Comparison of ENCODE assay signal across 25 cellular contexts in genomic region chr14:77849711-77850110, GRCh38. TPM values are rescaled to one million over a fixed set of nuclear protein-coding genes. Genes with fewer than 3 reads are reported as not detected.
DNase-seq lines count a peak whose midpoint lies in the region; ATAC-seq and TF ChIP-seq lines count a peak whose summit lies in the region.
"Had no signal": no experiment of that assay in that cellular context is flagged by ENCODE, and none has a peak within 500 bp of the region (broad histone marks: within the 10 kb centered on the region; RNA-seq: fewer than 3 reads in every experiment).

No MANE protein-coding gene starts in this region.

- no peak overlapping the region for H3K27ac ChIP-seq in HCT116 (ENCODE audit: low read depth, low read length)
- H3K27ac ChIP-seq in foreskin keratinocyte = no peak overlapping the region
- H3K27ac ChIP-seq: BLaER1 treated with 17β-estradiol and CSF1 and Interleukin-3, amounts not matched to agents 10 nM and 100 nM; cardiac muscle cell; gastrocnemius medialis; KMS-11; thyroid gland had no signal

- CTCF ChIA-PET in HCT116 (lab: Charles Lee) = no interaction called here

- H3K9me2 ChIP-seq in HCT116 (ENCODE audit: insufficient read depth) = no peaks in the 10 kb centered on the region

- no peak overlapping the region for H3K4me3 ChIP-seq in HCT116 (replicated peaks in 1 of 2; ENCODE audit: low read depth in 1 of 2, low read length in 2 of 2)
- H3K4me3 ChIP-seq: BLaER1 treated with 17β-estradiol and CSF1 and Interleukin-3, amounts not matched to agents 10 nM and 100 nM; cardiac muscle cell; gastrocnemius medialis; lung; thyroid gland had no signal

- no peak overlapping the region for H3K4me3 Mint-ChIP-seq in chondrocyte (ENCODE audit: unreplicated experiment)
- H3K4me3 Mint-ChIP-seq: activated B cell treated with CpG ODN at 0.5 μM for 24 hours; activated CD4-positive, alpha-beta memory T cell treated with anti-CD3 and anti-CD28 coated beads, Interleukin-2, amount 10 ng/mL, durations not matched to agents 7 days and 5 days; activated naive CD8-positive, alpha-beta T cell treated with anti-CD3 and anti-CD28 coated beads, Interleukin-2, amount 50 U/mL, for 24 hours had no signal

- no peaks in the 10 kb centered on the region for H3K36me3 Mint-ChIP-seq in chondrocyte (ENCODE audit: low read depth)

- H3K79me2 ChIP-seq in HCT116 (ENCODE audit: insufficient read depth, low read length) = no peaks in the 10 kb centered on the region

- no peak overlapping the region for H3K27ac Mint-ChIP-seq in chondrocyte (ENCODE audit: unreplicated experiment)
- H3K27ac Mint-ChIP-seq: activated B cell treated with CpG ODN at 0.5 μM for 24 hours; activated CD4-positive, alpha-beta memory T cell treated with anti-CD3 and anti-CD28 coated beads, Interleukin-2, amount 10 ng/mL, durations not matched to agents 7 days and 5 days; activated naive CD8-positive, alpha-beta T cell treated with anti-CD3 and anti-CD28 coated beads, Interleukin-2, amount 50 U/mL, for 24 hours had no signal

- RAD21 ChIA-PET in HCT116 (lab: Charles Lee; ENCODE audit: low non-redundant PET in 1 of 2, low total read pairs in 2 of 2, uncharacterized antibody in 2 of 2, unreplicated experiment in 2 of 2) = no interaction called here

- intact Hi-C loops in HCT116 (cut with micrococcal nuclease) = loop anchor here (10.0 kb wide), 1 partner anchor 305 kb away; no protein-coding TSS in a partner anchor

- no peak overlapping the region for H3K9ac ChIP-seq in HCT116 (ENCODE audit: low read length)
- H3K9ac ChIP-seq: BLaER1 treated with 17β-estradiol and CSF1 and Interleukin-3, amounts not matched to agents 10 nM and 100 nM; KMS-11 had no signal

- no peaks in the 10 kb centered on the region for H4K20me1 ChIP-seq in HCT116 (ENCODE audit: insufficient read depth)
- H4K20me1 ChIP-seq: BLaER1 treated with 17β-estradiol and CSF1 and Interleukin-3, amounts not matched to agents 10 nM and 100 nM had no signal

- H3K27me3 Mint-ChIP-seq in chondrocyte (ENCODE audit: low read depth) = no peaks in the 10 kb centered on the region
- H3K27me3 Mint-ChIP-seq: activated B cell treated with CpG ODN at 0.5 μM for 24 hours; activated CD4-positive, alpha-beta memory T cell treated with anti-CD3 and anti-CD28 coated beads, Interleukin-2, amount 10 ng/mL, durations not matched to agents 7 days and 5 days; activated naive CD8-positive, alpha-beta T cell treated with anti-CD3 and anti-CD28 coated beads, Interleukin-2, amount 50 U/mL, for 24 hours had no signal

- H3K4me1 Mint-ChIP-seq in chondrocyte (ENCODE audit: low read depth) = no peaks in the 10 kb centered on the region
- H3K4me1 Mint-ChIP-seq: activated B cell treated with CpG ODN at 0.5 μM for 24 hours; activated CD4-positive, alpha-beta memory T cell treated with anti-CD3 and anti-CD28 coated beads, Interleukin-2, amount 10 ng/mL, durations not matched to agents 7 days and 5 days; activated naive CD8-positive, alpha-beta T cell treated with anti-CD3 and anti-CD28 coated beads, Interleukin-2, amount 50 U/mL, for 24 hours had no signal

- TF ChIP-seq CTCF in HCT116 (IDR thresholded peaks at IDR 0.05 in 2 of 3, conservative IDR thresholded peaks at IDR 0.05 in 1 of 3; ENCODE audit: borderline replicate concordance in 1 of 3, insufficient read depth in 1 of 3, low read depth in 2 of 3, low read length in 2 of 3) = no peak
- TF ChIP-seq CTCF in foreskin keratinocyte (conservative IDR thresholded peaks at IDR 0.05) = no peak
- no peak for TF ChIP-seq CTCF in chondrocyte (IDR thresholded peaks at IDR 0.05)

- peaks cover 16 to 23% of the 10 kb centered on the region in 2 experiments for H3K4me1 ChIP-seq in HCT116 (ENCODE audit: control insufficient read depth in 1 of 2, insufficient read depth in 2 of 2, low read length in 2 of 2)
- peaks cover 3% of the 10 kb centered on the region for H3K4me1 ChIP-seq in foreskin keratinocyte
- H3K4me1 ChIP-seq: gastrocnemius medialis, thyroid gland had no signal

- H3K9me3 ChIP-seq in HCT116 (ENCODE audit: control insufficient read depth in 1 of 2, insufficient read depth in 1 of 2, low read depth in 1 of 2, low read length in 2 of 2) = no peaks in the 10 kb centered on the region
- H3K9me3 ChIP-seq: gastrocnemius medialis, thyroid gland had no signal

- DNase-seq in A172 (ENCODE audit: low spot score) (peak; percentile 26), HCT116 (ENCODE audit: low read depth, low spot score) (peak; percentile 29), foreskin keratinocyte (peak; percentile 32 to 57), chondrocyte (ENCODE audit: low spot score) (no peak), NCI-H1048 (lab: John Stamatoyannopoulos, UW) (no peak)
- DNase-seq: activated B cell treated with CpG ODN at 0.5 μM for 24 hours; activated CD4-positive, alpha-beta memory T cell treated with anti-CD3 and anti-CD28 coated beads, Interleukin-2, amount 10 ng/mL, durations not matched to agents 7 days and 5 days; activated gamma-delta T cell; activated naive CD8-positive, alpha-beta T cell treated with anti-CD3 and anti-CD28 coated beads, Interleukin-2, amount 50 U/mL, for 24 hours; gastrocnemius medialis; kidney; NCI-H1092; NCI-H187 treated with DMSO at 0.1 percent for 48 hours; stimulated activated CD4-positive, alpha-beta T cell treated with anti-CD3 and anti-CD28 coated beads, Interleukin-2, amount 100 ng/mL, for 48 hours; stimulated activated naive CD4-positive, alpha-beta T cell treated with Interleukin-2 at 50 U/mL for 16 hours; SW 1271; thyroid gland had no signal

- TF ChIP-seq RAD21 in HCT116 (IDR thresholded peaks at IDR 0.05; ENCODE audit: low read depth) = no peak

- H3K9me3 Mint-ChIP-seq in chondrocyte (ENCODE audit: low read depth) = peaks cover 10% of the 10 kb centered on the region
- H3K9me3 Mint-ChIP-seq: activated CD4-positive, alpha-beta memory T cell treated with anti-CD3 and anti-CD28 coated beads, Interleukin-2, amount 10 ng/mL, durations not matched to agents 7 days and 5 days had no signal

- H2AFZ ChIP-seq in HCT116 (ENCODE audit: low read depth, low read length, poor library complexity, severe bottlenecking) = no peak overlapping the region

- peak overlapping the region; percentile 27 for H3K4me2 ChIP-seq in HCT116 (ENCODE audit: low read length)
- H3K4me2 ChIP-seq: BLaER1 treated with 17β-estradiol and CSF1 and Interleukin-3, amounts not matched to agents 10 nM and 100 nM; KMS-11 had no signal

- peak; percentile 76 for ATAC-seq in HCT116
- ATAC-seq in SK-N-SH treated with all-trans-retinoic acid at 6 μM for 48 hours = peak; percentile 43; the same call in 1 of the 3 replicates
- peak; percentile 67 for ATAC-seq in foreskin keratinocyte
- no peak for ATAC-seq in GM21825 (IDR thresholded peaks at IDR 0.05; ENCODE audit: unreplicated experiment)
- no peak for ATAC-seq in GM19397 (IDR thresholded peaks at IDR 0.05; ENCODE audit: unreplicated experiment)
- ATAC-seq: activated naive CD8-positive, alpha-beta T cell treated with anti-CD3 and anti-CD28 coated beads, Interleukin-2, amount 50 U/mL, for 24 hours; gastrocnemius medialis; Right ventricle myocardium inferior had no signal

- no peak for TF ChIP-seq POLR2A in HCT116 (IDR thresholded peaks at IDR 0.05; ENCODE audit: borderline replicate concordance, extremely low read depth, insufficient read depth, insufficient read length)

- no peaks in the 10 kb centered on the region for H3K36me3 ChIP-seq in HCT116 (ENCODE audit: control insufficient read depth in 1 of 2, insufficient read depth in 2 of 2, low read length in 2 of 2)
- H3K36me3 ChIP-seq: cardiac muscle cell, gastrocnemius medialis, thyroid gland had no signal

- no TSS peak for BruUV-seq in HCT116 (replicated peaks; lab: Mats Ljungman, UMichigan)

- POLR2A ChIA-PET in HCT116 (lab: Charles Lee) = no interaction called here

- no peaks in the 10 kb centered on the region for H3K27me3 ChIP-seq in HCT116 (ENCODE audit: insufficient read depth, low read length)
- no peaks in the 10 kb centered on the region for H3K27me3 ChIP-seq in foreskin keratinocyte
- H3K27me3 ChIP-seq: BLaER1 treated with 17β-estradiol and CSF1 and Interleukin-3, amounts not matched to agents 10 nM and 100 nM; cardiac muscle cell; gastrocnemius medialis; thyroid gland had no signal

TF ChIP-seq in HCT116, 20 proteins besides CTCF, POLR2A, EP300 and RAD21 (continues in another document):
- TF ChIP-seq EZH2 (IDR thresholded peaks at IDR 0.05) (no peak), JUND (IDR thresholded peaks at IDR 0.05) (peak; percentile 49), POLR2AphosphoS5 (IDR thresholded peaks at IDR 0.05; ENCODE audit: low read depth, low read length) (no peak), ELF1 (IDR thresholded peaks at IDR 0.05; ENCODE audit: borderline replicate concordance, low read depth) (no peak), CEBPB (IDR thresholded peaks at IDR 0.05; ENCODE audit: low read depth) (no peak), ZNF274 (IDR thresholded peaks at IDR 0.05; ENCODE audit: low read depth, low read length) (no peak)
- TF ChIP-seq, protein P1, sequence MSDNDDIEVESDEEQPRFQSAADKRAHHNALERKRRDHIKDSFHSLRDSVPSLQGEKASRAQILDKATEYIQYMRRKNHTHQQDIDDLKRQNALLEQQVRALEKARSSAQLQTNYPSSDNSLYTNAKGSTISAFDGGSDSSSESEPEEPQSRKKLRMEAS (IDR thresholded peaks at IDR 0.05) = 0 out of 2 replicates have a peak, but pooled peaks have one; percentile 12

TF ChIP-seq in SK-N-SH treated with all-trans-retinoic acid at 6 μM for 48 hours, 23 proteins besides CTCF, POLR2A, EP300 and RAD21 (continues in another document):
- TF ChIP-seq CREB5 (CRISPR knock-in tag; IDR thresholded peaks at IDR 0.05; ENCODE audit: low read depth) = no peak
- no peak for TF ChIP-seq PPARA (CRISPR knock-in tag; IDR thresholded peaks at IDR 0.05; ENCODE audit: borderline replicate concordance)

RNA-seq across cellular contexts. Expression of gene ADCK1, which starts 49.8 kb away (rescaled TPM):
- 4.7 and 5.4 TPM in 2 replicates for total RNA-seq in A172 (2014; rRNA removed; shearing (Covaris generic))
- 6.0 TPM for total RNA-seq in HCT116 (2021; ENCODE audit: unreplicated experiment)
- polyA plus RNA-seq in HCT116 (2012) = 5.2 and 5.5 TPM in 2 replicates
- total RNA-seq in foreskin keratinocyte = 6.2 and 6.7 TPM in 2 replicates
- polyA plus RNA-seq in foreskin keratinocyte = 6.2 and 7.1 TPM in 2 replicates
- 7.3 to 7.7 TPM (median 7.5 TPM) in 3 replicates for total RNA-seq in chondrocyte

Comparison
In these comparisons a context has a peak if more than half of its experiments do, and no peak if none do; other contexts are left out.
1. DNase-seq: peak in A172 (single experiment), HCT116 (single experiment) and foreskin keratinocyte (2 of 2); none in chondrocyte (single experiment) and NCI-H1048 (single experiment).
2. ATAC-seq: peak in HCT116 (single experiment), SK-N-SH treated with all-trans-retinoic acid at 6 μM for 48 hours (single experiment) and foreskin keratinocyte (single experiment); none in GM21825 (single experiment) and GM19397 (single experiment).